1 cellular context compared by ENCODE assay signal in the genomic region with DNA sequence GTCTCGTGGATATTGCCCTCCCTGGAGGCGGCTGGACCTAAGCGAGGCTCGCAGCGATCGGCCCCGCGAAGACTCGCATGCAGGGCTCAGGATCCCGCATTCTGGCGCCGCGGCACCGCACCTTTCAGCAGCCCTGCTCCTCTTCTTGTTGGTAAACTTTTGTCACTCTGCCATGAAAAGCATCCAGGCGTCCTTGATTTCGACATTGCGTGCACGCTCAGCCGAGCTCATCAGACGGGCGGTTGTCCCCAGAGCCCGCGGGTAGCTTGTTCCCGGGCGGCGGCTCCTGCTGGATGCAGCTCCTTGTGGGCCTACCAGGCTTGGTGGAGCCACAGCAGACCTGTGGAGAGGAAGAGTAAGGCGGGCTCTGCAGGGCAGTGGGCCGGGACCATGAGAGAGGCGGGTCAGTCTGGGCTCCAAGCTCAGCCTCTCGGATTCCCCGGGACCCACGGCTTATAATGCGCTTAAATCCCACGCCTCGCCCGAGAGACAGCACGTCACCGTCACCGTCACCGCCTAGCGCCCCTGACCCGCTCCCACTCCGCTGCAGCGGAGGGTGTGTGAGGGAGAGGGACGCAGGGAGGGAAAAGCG.
TF ChIP-seq lines count a peak whose summit lies in the region.

No MANE protein-coding gene starts in this region.

TF ChIP-seq in H1, 55 proteins besides CTCF, POLR2A, EP300 and RAD21 (continued from another document):
- TF ChIP-seq KDM4A (IDR thresholded peaks at IDR 0.05; ENCODE audit: low read depth, low read length, severe bottlenecking) (peak; percentile 72), CHD1 (IDR thresholded peaks at IDR 0.05; ENCODE audit: low read depth, low read length) (no peak), ASH2L (IDR thresholded peaks at IDR 0.05; ENCODE audit: low read length) (peak; percentile 29), TAF7 (optimal IDR thresholded peaks at IDR 0.05; ENCODE audit: borderline replicate concordance, low read depth, low read length) (no peak), RBBP5 (IDR thresholded peaks at IDR 0.05; ENCODE audit: borderline replicate concordance, low read depth, low read length) (no peak), SUZ12 (IDR thresholded peaks at IDR 0.05; ENCODE audit: low read length) (peak; percentile 83; the same call in 1 of the 2 replicates), EGR1 (IDR thresholded peaks at IDR 0.05; ENCODE audit: borderline replicate concordance, low read depth, low read length) (no peak), SIN3A (conservative IDR thresholded peaks at IDR 0.05 in 1 of 2, IDR thresholded peaks at IDR 0.05 in 1 of 2; ENCODE audit: low read depth in 1 of 2, low read length in 2 of 2) (no peak), TAF1 (IDR thresholded peaks at IDR 0.05; ENCODE audit: low read depth, low read length) (no peak), EZH2 (IDR thresholded peaks at IDR 0.05; ENCODE audit: low read depth, low read length, severe bottlenecking) (peak; percentile 76), CREB1 (IDR thresholded peaks at IDR 0.05) (peak; percentile 74)
